ENCODE assay signal across 9 cellular contexts in genomic region chr15:99232740-99233139, GRCh38.
"Had no signal": no experiment of that assay in that cellular context is flagged by ENCODE, and none has a peak within 500 bp of the region (broad histone marks: within the 10 kb centered on the region; RNA-seq: fewer than 3 reads in every experiment).

No MANE protein-coding gene starts in this region.

- H3K27ac ChIP-seq: KMS-11 had no signal

- H3K4me2 ChIP-seq: GM23338, KMS-11 had no signal

- H3K4me3 ChIP-seq: GM23338 had no signal

- ATAC-seq: GM23338 had no signal

- H3K9ac ChIP-seq: KMS-11 had no signal

- FAIRE-seq: H1, H54, HTR-8/SVneo had no signal

- H2AFZ ChIP-seq: GM23338 had no signal

- DNase-seq: H9, HCEC 1CT, IMR-90, KBM-7 had no signal
